Comparison of ENCODE assay signal across 18 cellular contexts in the genomic region with DNA sequence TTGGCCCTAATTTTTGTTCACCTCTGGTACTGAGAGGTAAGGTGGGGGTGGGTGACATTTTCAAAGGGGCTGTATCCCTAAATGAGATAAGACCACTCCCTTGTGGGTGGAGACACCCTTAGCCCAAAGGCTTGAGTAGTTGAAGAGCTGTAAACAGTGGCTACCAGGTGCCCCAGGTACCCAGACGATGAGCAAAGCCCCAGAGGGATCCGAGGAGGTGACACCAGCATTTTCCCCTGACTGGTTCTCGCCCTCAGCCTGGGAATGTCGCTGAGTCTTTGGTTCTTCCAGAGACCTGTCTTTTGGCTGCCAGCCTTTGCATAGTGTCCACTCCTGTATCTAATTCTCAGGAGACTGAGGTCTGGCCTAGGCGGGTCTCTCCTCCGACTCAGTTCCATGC. TPM values are rescaled to one million over a fixed set of nuclear protein-coding genes. Genes with fewer than 3 reads are reported as not detected.
DNase-seq lines count a peak whose midpoint lies in the region; ATAC-seq, FAIRE-seq and TF ChIP-seq lines count a peak whose summit lies in the region.
"Had no signal": no experiment of that assay in that cellular context is flagged by ENCODE, and none has a peak within 500 bp of the region (broad histone marks: within the 10 kb centered on the region; RNA-seq: fewer than 3 reads in every experiment).

No MANE protein-coding gene starts in this region.

- no peaks in the 10 kb centered on the region for H3K27me3 ChIP-seq in SK-N-SH (ENCODE audit: insufficient read depth)
- H3K27me3 ChIP-seq in BLaER1 = no peaks in the 10 kb centered on the region
- H3K27me3 ChIP-seq in endothelial cell of umbilical vein (ENCODE audit: control insufficient read depth in 2 of 2, insufficient read depth in 2 of 2, low read length in 2 of 2) = no peaks in the 10 kb centered on the region

- H3K4me3 Mint-ChIP-seq in activated CD4-positive, alpha-beta memory T cell treated with anti-CD3 and anti-CD28 coated beads for 36 hours = peak overlapping the region; percentile 25
- H3K4me3 Mint-ChIP-seq: HFFc6 had no signal

- H3K36me3 Mint-ChIP-seq in activated CD4-positive, alpha-beta memory T cell treated with anti-CD3 and anti-CD28 coated beads for 36 hours = peaks cover 8% of the 10 kb centered on the region

- no peak for TF ChIP-seq RAD21 in SK-N-SH (IDR thresholded peaks at IDR 0.05; ENCODE audit: low read length)

- peaks cover 8% of the 10 kb centered on the region for H3K4me1 Mint-ChIP-seq in activated CD4-positive, alpha-beta memory T cell treated with anti-CD3 and anti-CD28 coated beads for 36 hours (ENCODE audit: low read depth)

- no peak for ATAC-seq in SK-N-SH treated with all-trans-retinoic acid at 6 μM for 48 hours

- POLR2A ChIA-PET in SK-N-SH (lab: Yijun Ruan, JAX) (no interaction called here), endothelial cell of umbilical vein (lab: Charles Lee) (no interaction called here)
- POLR2A ChIA-PET in activated CD4-positive, alpha-beta memory T cell treated with anti-CD3 and anti-CD28 coated beads for 36 hours (lab: Charles Lee) = no interaction called here

- dilution Hi-C loops in endothelial cell of umbilical vein (cut with MboI; ENCODE audit: extremely low pct_ligation_motif_present, low sequenced_read_pairs) = no loop called here

- DNase-seq in SK-N-SH (peak; percentile 23), endothelial cell of umbilical vein (ENCODE audit: low read depth, low spot score) (no peak), NCI-H1694 treated with DMSO at 0.1 percent for 48 hours (lab: John Stamatoyannopoulos, UW) (no peak), T-helper 9 cell (no peak)
- DNase-seq in activated CD4-positive, alpha-beta memory T cell treated with anti-CD3 and anti-CD28 coated beads for 36 hours = no peak
- no peak for DNase-seq in stimulated activated CD4-positive, alpha-beta T cell treated with anti-CD3 and anti-CD28 coated beads, Interleukin-4, amount 100 ng/mL, for 4 hours
- DNase-seq: 8988T; GOT3; HFFc6; MM.1S; NCI-H2029 treated with DMSO at 0.1 percent for 48 hours; NCI-H526 treated with DMSO at 0.1 percent for 48 hours; NK-92 treated with Interleukin-12 subunit alpha and Interleukin-12 subunit beta, amount 100 ng/mL, for 24 hours; OCI-M1 had no signal

- H3K4me1 ChIP-seq in SK-N-SH (ENCODE audit: control insufficient read depth in 1 of 2, insufficient read depth in 2 of 2, low read depth in 1 of 2, low read length in 1 of 2) = peaks cover 0 to 20% of the 10 kb centered on the region in 2 experiments; a peak in 1 of 4 replicates
- H3K4me1 ChIP-seq in BLaER1 = peaks cover 42% of the 10 kb centered on the region
- H3K4me1 ChIP-seq in endothelial cell of umbilical vein (ENCODE audit: control insufficient read depth, extremely low read depth, insufficient read depth, low read length) = peaks cover 50% of the 10 kb centered on the region

- no peak for TF ChIP-seq EP300 in SK-N-SH (IDR thresholded peaks at IDR 0.05; ENCODE audit: borderline replicate concordance in 1 of 2, low read depth in 1 of 2, low read length in 1 of 2)

- no peaks in the 10 kb centered on the region for H3K79me2 ChIP-seq in SK-N-SH (ENCODE audit: insufficient read depth)
- no peaks in the 10 kb centered on the region for H3K79me2 ChIP-seq in endothelial cell of umbilical vein (ENCODE audit: control insufficient read depth, insufficient read depth, low read length)

- H3K27ac Mint-ChIP-seq in activated CD4-positive, alpha-beta memory T cell treated with anti-CD3 and anti-CD28 coated beads for 36 hours = no peak overlapping the region
- H3K27ac Mint-ChIP-seq: HFFc6 had no signal

- H3K9me3 Mint-ChIP-seq in activated CD4-positive, alpha-beta memory T cell treated with anti-CD3 and anti-CD28 coated beads for 36 hours = no peaks in the 10 kb centered on the region
- H3K9me3 Mint-ChIP-seq: HFFc6 had no signal

- no peak for TF ChIP-seq POLR2A in endothelial cell of umbilical vein (IDR thresholded peaks at IDR 0.05; ENCODE audit: low read depth, low read length)

- H2AFZ ChIP-seq in SK-N-SH (ENCODE audit: low read depth) (no peak overlapping the region), endothelial cell of umbilical vein (ENCODE audit: low read depth, low read length) (peak overlapping the region; percentile 60)

- H3K9me3 ChIP-seq in SK-N-SH (no peaks in the 10 kb centered on the region), BLaER1 (no peaks in the 10 kb centered on the region), endothelial cell of umbilical vein (replicated peaks; ENCODE audit: control insufficient read depth, insufficient read depth, low read length) (no peaks in the 10 kb centered on the region)

- no peak overlapping the region for H3K4me2 ChIP-seq in SK-N-SH
- peak overlapping the region; percentile 79 for H3K4me2 ChIP-seq in BLaER1
- H3K4me2 ChIP-seq in endothelial cell of umbilical vein (ENCODE audit: insufficient read depth, low read length) = no peak overlapping the region
- H3K4me2 ChIP-seq: KMS-11 had no signal

- FAIRE-seq in endothelial cell of umbilical vein (lab: Jason Lieb, UNC) = no peak

- no peaks in the 10 kb centered on the region for H3K27me3 Mint-ChIP-seq in activated CD4-positive, alpha-beta memory T cell treated with anti-CD3 and anti-CD28 coated beads for 36 hours

- BruUV-seq in endothelial cell of umbilical vein (replicated peaks; lab: Mats Ljungman, UMichigan) = no TSS peak

- peaks cover 0 to 9% of the 10 kb centered on the region in 2 experiments for H3K36me3 ChIP-seq in SK-N-SH (replicated peaks in 1 of 2; ENCODE audit: control insufficient read depth in 1 of 2, insufficient read depth in 2 of 2, low read length in 1 of 2)
- peaks cover 70% of the 10 kb centered on the region for H3K36me3 ChIP-seq in BLaER1
- no peaks in the 10 kb centered on the region for H3K36me3 ChIP-seq in endothelial cell of umbilical vein (ENCODE audit: control insufficient read depth in 2 of 2, extremely low read depth in 1 of 2, insufficient read depth in 2 of 2, low read length in 2 of 2)

- H3K9ac ChIP-seq in SK-N-SH (no peak overlapping the region), BLaER1 (peak overlapping the region; percentile 62), endothelial cell of umbilical vein (replicated peaks; ENCODE audit: extremely low read depth, insufficient read depth, low read length) (no peak overlapping the region)
- H3K9ac ChIP-seq: KMS-11 had no signal

- H3K9me2 ChIP-seq in SK-N-SH = no peaks in the 10 kb centered on the region

- no peaks in the 10 kb centered on the region for H3K9me1 ChIP-seq in endothelial cell of umbilical vein (replicated peaks; ENCODE audit: control insufficient read depth, extremely low read depth, insufficient read depth, low read length)

- H4K20me1 ChIP-seq in SK-N-SH (ENCODE audit: insufficient read depth) (no peaks in the 10 kb centered on the region), BLaER1 (no peaks in the 10 kb centered on the region), endothelial cell of umbilical vein (replicated peaks; ENCODE audit: control insufficient read depth, extremely low read depth, insufficient read depth, low read length) (no peaks in the 10 kb centered on the region)

- CTCF ChIA-PET in SK-N-SH (lab: Yijun Ruan, JAX) = interaction anchor here (0.5 to 10.4 kb wide), 6 partner anchors 16 to 999 kb away, joined by 3 to 100 read pairs (median 10); no protein-coding TSS in a partner anchor
- CTCF ChIA-PET in activated CD4-positive, alpha-beta memory T cell treated with anti-CD3 and anti-CD28 coated beads for 36 hours (lab: Charles Lee) = interaction anchor here (1.3 to 1.6 kb wide), 2 partner anchors 250 to 276 kb away, joined by 4 to 5 read pairs; no protein-coding TSS in a partner anchor
- CTCF ChIA-PET in endothelial cell of umbilical vein (lab: Charles Lee) = interaction anchor here (1.3 to 8.3 kb wide), 4 partner anchors 11 to 276 kb away, joined by 6 to 69 read pairs (median 41); no protein-coding TSS in a partner anchor

- intact Hi-C loops in activated CD4-positive, alpha-beta memory T cell treated with anti-CD3 and anti-CD28 coated beads for 36 hours (cut with micrococcal nuclease) = no loop called here
- intact Hi-C loops in endothelial cell of umbilical vein (cut with micrococcal nuclease) = no loop called here

- no peaks in the 10 kb centered on the region for H3F3A ChIP-seq in SK-N-SH (replicated peaks; ENCODE audit: insufficient read depth)

- H3K4me3 ChIP-seq in SK-N-SH (ENCODE audit: low read depth in 2 of 2, low read length in 1 of 2) (no peak overlapping the region), BLaER1 (no peak overlapping the region; the same call in 1 of the 2 replicates), endothelial cell of umbilical vein (replicated peaks in 1 of 3; ENCODE audit: insufficient read depth in 1 of 3, low read depth in 1 of 3, low read length in 3 of 3) (no peak overlapping the region)

- WGBS in SK-N-SH (ENCODE audit: low lambda C conversion rate) = 92% methylated on average over 6 of the region's 6 CpGs

- H3K27ac ChIP-seq in SK-N-SH (ENCODE audit: low read depth in 2 of 2, low read length in 1 of 2) (no peak overlapping the region), BLaER1 (peak overlapping the region; percentile 83), endothelial cell of umbilical vein (ENCODE audit: insufficient read depth, low read depth, low read length) (peak overlapping the region; percentile 36)
- H3K27ac ChIP-seq: KMS-11, RWPE1 had no signal

- TF ChIP-seq CTCF in SK-N-SH (IDR thresholded peaks at IDR 0.05) (no peak), endothelial cell of umbilical vein (IDR thresholded peaks at IDR 0.05; ENCODE audit: extremely low read depth in 1 of 2, insufficient read depth in 1 of 2, low read depth in 1 of 2, low read length in 2 of 2) (no peak)

TF ChIP-seq in SK-N-SH treated with all-trans-retinoic acid at 6 μM for 48 hours, 23 proteins besides CTCF, POLR2A, EP300 and RAD21 (continues in another document):
- no peak for TF ChIP-seq ZFP30 (CRISPR knock-in tag; IDR thresholded peaks at IDR 0.05)
- no peak for TF ChIP-seq CSDC2 (CRISPR knock-in tag; IDR thresholded peaks at IDR 0.05)

TF ChIP-seq in endothelial cell of umbilical vein, 7 proteins besides CTCF, POLR2A, EP300 and RAD21 (continues in another document):
- TF ChIP-seq EZH2 (IDR thresholded peaks at IDR 0.05; ENCODE audit: borderline replicate concordance, low read depth, low read length, severe bottlenecking) = no peak
- no peak for TF ChIP-seq POLR2AphosphoS5 (IDR thresholded peaks at IDR 0.05; ENCODE audit: insufficient read depth, low read depth, low read length)

RNA-seq across cellular contexts. Expression of a gene that starts 36.5 kb away (rescaled TPM):
- polyA plus RNA-seq in SK-N-SH (2012; rRNA removed) = 23.6 and 38.9 TPM in 2 replicates
- polyA plus RNA-seq in SK-N-SH (2012; cell fraction: cytosol; rRNA removed) = 32.2 and 37.7 TPM in 2 replicates
- 53.0 and 97.8 TPM in 2 replicates for polyA plus RNA-seq in SK-N-SH (2012; cell fraction: nucleus; rRNA removed)
- 100 to 1,000 TPM; 523 to 528 TPM for total RNA-seq in activated CD4-positive, alpha-beta memory T cell treated with anti-CD3 and anti-CD28 coated beads for 36 hours
- total RNA-seq in endothelial cell of umbilical vein = 220 and 246 TPM in 2 replicates
- polyA plus RNA-seq in endothelial cell of umbilical vein = 40.9 and 58.0 TPM in 2 replicates
- polyA plus RNA-seq in endothelial cell of umbilical vein (2011; cell fraction: cytosol; rRNA removed) = 64.3 and 82.1 TPM in 2 replicates
- polyA plus RNA-seq in endothelial cell of umbilical vein (2011; cell fraction: nucleus; rRNA removed) = 66.4 and 74.8 TPM in 2 replicates
- 94.1 and 188 TPM in 2 replicates for polyA plus RNA-seq in endothelial cell of umbilical vein (2012)
- 65.3 and 69.9 TPM in 2 replicates for polyA minus RNA-seq in endothelial cell of umbilical vein
- 124 TPM for polyA minus RNA-seq in endothelial cell of umbilical vein (2011; cell fraction: cytosol; rRNA and poly(A)+ RNA removed)
- 65.7 and 66.2 TPM in 2 replicates for polyA minus RNA-seq in endothelial cell of umbilical vein (2011; cell fraction: nucleus; rRNA and poly(A)+ RNA removed)

Comparison
In these comparisons a context has a peak if more than half of its experiments do, and no peak if none do; other contexts are left out.
1. H3K27ac ChIP-seq: peak in BLaER1 (single experiment) and endothelial cell of umbilical vein (single experiment); none in SK-N-SH (0 of 2).